1 cellular context compared by ENCODE assay signal in the genomic region with DNA sequence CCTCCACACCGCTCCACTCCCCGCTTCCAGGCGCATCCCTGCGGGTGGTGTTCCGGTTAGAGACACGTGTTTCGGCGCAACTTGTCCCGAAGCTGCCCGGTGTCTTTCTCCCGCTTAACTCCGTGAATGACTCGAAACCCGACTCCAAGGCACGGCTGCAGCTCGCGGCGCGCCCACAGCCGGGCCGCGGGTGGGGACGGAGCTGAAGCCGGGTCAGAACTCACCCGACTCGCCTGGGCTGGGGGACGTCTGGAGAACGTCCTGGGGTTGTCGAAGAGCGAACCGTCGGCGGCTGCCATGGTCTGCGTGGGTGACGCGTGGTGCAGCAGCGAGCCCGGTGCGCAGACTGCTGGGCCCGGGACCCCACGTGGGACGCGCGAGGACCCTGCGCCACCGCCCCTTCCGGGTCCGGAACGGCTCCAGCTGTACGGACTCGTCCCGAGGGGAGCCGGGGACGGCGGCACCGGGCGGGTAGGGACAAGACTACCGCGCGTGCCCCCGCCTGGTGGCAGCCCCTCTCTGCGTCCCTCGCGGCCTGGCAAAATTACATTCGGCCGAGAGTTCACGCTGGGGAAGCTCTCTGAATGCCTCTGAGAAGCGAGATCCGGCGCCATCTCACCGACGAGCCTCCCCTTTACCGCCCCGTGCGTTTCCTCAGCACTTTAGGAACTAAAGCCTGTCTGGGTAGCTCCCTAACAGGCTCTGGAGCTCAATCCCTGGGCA.
TF ChIP-seq lines count a peak whose summit lies in the region.

A gene (minus strand): TSS at position 348 of the 723 bp plus-strand sequence. CDS start 49 bp downstream, at position 299.

TF ChIP-seq in HEK293, 187 proteins besides CTCF, POLR2A, EP300 and RAD21 (continued from another document):
- TF ChIP-seq, protein P1, sequence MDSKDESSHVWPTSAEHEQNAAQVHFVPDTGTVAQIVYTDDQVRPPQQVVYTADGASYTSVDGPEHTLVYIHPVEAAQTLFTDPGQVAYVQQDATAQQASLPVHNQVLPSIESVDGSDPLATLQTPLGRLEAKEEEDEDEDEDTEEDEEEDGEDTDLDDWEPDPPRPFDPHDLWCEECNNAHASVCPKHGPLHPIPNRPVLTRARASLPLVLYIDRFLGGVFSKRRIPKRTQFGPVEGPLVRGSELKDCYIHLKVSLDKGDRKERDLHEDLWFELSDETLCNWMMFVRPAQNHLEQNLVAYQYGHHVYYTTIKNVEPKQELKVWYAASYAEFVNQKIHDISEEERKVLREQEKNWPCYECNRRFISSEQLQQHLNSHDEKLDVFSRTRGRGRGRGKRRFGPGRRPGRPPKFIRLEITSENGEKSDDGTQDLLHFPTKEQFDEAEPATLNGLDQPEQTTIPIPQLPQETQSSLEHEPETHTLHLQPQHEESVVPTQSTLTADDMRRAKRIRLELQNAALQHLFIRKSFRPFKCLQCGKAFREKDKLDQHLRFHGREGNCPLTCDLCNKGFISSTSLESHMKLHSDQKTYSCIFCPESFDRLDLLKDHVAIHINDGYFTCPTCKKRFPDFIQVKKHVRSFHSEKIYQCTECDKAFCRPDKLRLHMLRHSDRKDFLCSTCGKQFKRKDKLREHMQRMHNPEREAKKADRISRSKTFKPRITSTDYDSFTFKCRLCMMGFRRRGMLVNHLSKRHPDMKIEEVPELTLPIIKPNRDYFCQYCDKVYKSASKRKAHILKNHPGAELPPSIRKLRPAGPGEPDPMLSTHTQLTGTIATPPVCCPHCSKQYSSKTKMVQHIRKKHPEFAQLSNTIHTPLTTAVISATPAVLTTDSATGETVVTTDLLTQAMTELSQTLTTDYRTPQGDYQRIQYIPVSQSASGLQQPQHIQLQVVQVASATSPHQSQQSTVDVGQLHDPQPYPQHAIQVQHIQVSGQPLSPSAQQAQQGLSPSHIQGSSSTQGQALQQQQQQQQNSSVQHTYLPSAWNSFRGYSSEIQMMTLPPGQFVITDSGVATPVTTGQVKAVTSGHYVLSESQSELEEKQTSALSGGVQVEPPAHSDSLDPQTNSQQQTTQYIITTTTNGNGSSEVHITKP (tag by site-specific recombination; IDR thresholded peaks at IDR 0.05): peak; percentile 94
- TF ChIP-seq, protein P2, sequence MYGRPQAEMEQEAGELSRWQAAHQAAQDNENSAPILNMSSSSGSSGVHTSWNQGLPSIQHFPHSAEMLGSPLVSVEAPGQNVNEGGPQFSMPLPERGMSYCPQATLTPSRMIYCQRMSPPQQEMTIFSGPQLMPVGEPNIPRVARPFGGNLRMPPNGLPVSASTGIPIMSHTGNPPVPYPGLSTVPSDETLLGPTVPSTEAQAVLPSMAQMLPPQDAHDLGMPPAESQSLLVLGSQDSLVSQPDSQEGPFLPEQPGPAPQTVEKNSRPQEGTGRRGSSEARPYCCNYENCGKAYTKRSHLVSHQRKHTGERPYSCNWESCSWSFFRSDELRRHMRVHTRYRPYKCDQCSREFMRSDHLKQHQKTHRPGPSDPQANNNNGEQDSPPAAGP (tag by site-specific recombination; IDR thresholded peaks at IDR 0.05): peak; percentile 77
- TF ChIP-seq, protein P3, sequence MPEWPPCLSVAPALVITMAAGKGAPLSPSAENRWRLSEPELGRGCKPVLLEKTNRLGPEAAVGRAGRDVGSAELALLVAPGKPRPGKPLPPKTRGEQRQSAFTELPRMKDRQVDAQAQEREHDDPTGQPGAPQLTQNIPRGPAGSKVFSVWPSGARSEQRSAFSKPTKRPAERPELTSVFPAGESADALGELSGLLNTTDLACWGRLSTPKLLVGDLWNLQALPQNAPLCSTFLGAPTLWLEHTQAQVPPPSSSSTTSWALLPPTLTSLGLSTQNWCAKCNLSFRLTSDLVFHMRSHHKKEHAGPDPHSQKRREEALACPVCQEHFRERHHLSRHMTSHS (tag by site-specific recombination; IDR thresholded peaks at IDR 0.05): peak; percentile 21; the same call in 1 of the 2 replicates
- TF ChIP-seq ZBTB1 (tag by site-specific recombination; IDR thresholded peaks at IDR 0.05): no peak
- no peak; the same call in 1 of the 2 replicates for TF ChIP-seq ZNF596 (tag by site-specific recombination; IDR thresholded peaks at IDR 0.05)
- TF ChIP-seq KLF8 (tag by site-specific recombination; IDR thresholded peaks at IDR 0.05): peak; percentile 77
- peak; percentile 73 for TF ChIP-seq GLIS1 (tag by site-specific recombination; IDR thresholded peaks at IDR 0.05)
- TF ChIP-seq, protein P4, sequence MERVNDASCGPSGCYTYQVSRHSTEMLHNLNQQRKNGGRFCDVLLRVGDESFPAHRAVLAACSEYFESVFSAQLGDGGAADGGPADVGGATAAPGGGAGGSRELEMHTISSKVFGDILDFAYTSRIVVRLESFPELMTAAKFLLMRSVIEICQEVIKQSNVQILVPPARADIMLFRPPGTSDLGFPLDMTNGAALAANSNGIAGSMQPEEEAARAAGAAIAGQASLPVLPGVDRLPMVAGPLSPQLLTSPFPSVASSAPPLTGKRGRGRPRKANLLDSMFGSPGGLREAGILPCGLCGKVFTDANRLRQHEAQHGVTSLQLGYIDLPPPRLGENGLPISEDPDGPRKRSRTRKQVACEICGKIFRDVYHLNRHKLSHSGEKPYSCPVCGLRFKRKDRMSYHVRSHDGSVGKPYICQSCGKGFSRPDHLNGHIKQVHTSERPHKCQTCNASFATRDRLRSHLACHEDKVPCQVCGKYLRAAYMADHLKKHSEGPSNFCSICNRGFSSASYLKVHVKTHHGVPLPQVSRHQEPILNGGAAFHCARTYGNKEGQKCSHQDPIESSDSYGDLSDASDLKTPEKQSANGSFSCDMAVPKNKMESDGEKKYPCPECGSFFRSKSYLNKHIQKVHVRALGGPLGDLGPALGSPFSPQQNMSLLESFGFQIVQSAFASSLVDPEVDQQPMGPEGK (tag by site-specific recombination; IDR thresholded peaks at IDR 0.05): peak; percentile 83
- TF ChIP-seq KLF1 (tag by site-specific recombination; IDR thresholded peaks at IDR 0.05): peak; percentile 79
- TF ChIP-seq SETDB1 (IDR thresholded peaks at IDR 0.05; ENCODE audit: insufficient read length, low read length): peak; percentile 30
- no peak for TF ChIP-seq MYNN (tag by site-specific recombination; IDR thresholded peaks at IDR 0.05; ENCODE audit: borderline replicate concordance)
- no peak for TF ChIP-seq ZNF837 (tag by site-specific recombination; IDR thresholded peaks at IDR 0.05)
- peak; percentile 70 for TF ChIP-seq SCRT2 (tag by site-specific recombination; IDR thresholded peaks at IDR 0.05)
- TF ChIP-seq ZNF530 (tag by site-specific recombination; IDR thresholded peaks at IDR 0.05; ENCODE audit: low read depth): no peak
- TF ChIP-seq, protein P5, sequence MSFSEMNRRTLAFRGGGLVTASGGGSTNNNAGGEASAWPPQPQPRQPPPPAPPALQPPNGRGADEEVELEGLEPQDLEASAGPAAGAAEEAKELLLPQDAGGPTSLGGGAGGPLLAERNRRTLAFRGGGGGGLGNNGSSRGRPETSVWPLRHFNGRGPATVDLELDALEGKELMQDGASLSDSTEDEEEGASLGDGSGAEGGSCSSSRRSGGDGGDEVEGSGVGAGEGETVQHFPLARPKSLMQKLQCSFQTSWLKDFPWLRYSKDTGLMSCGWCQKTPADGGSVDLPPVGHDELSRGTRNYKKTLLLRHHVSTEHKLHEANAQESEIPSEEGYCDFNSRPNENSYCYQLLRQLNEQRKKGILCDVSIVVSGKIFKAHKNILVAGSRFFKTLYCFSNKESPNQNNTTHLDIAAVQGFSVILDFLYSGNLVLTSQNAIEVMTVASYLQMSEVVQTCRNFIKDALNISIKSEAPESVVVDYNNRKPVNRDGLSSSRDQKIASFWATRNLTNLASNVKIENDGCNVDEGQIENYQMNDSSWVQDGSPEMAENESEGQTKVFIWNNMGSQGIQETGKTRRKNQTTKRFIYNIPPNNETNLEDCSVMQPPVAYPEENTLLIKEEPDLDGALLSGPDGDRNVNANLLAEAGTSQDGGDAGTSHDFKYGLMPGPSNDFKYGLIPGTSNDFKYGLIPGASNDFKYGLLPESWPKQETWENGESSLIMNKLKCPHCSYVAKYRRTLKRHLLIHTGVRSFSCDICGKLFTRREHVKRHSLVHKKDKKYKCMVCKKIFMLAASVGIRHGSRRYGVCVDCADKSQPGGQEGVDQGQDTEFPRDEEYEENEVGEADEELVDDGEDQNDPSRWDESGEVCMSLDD (tag by site-specific recombination; IDR thresholded peaks at IDR 0.05): no peak; the same call in none of the 2 replicates
- peak; percentile 46; the same call in 1 of the 2 replicates for TF ChIP-seq ZNF223 (tag by site-specific recombination; IDR thresholded peaks at IDR 0.05)
- no peak for TF ChIP-seq ZNF548 (tag by site-specific recombination; IDR thresholded peaks at IDR 0.05)
- peak; percentile 63; the same call in 1 of the 2 replicates for TF ChIP-seq SP7 (tag by site-specific recombination; IDR thresholded peaks at IDR 0.05)
- 0 out of 2 replicates have a peak, but pooled peaks have one; percentile 12 for TF ChIP-seq ZNF146 (tag by site-specific recombination; IDR thresholded peaks at IDR 0.05)
- TF ChIP-seq ZNF24 (tag by site-specific recombination; IDR thresholded peaks at IDR 0.05): peak; percentile 47; the same call in 1 of the 2 replicates
- peak; percentile 93 for TF ChIP-seq ZNF2 (tag by site-specific recombination; IDR thresholded peaks at IDR 0.05)
- peak; percentile 15; the same call in 1 of the 2 replicates for TF ChIP-seq OSR2 (tag by site-specific recombination; IDR thresholded peaks at IDR 0.05)
- peak; percentile 45; the same call in 1 of the 2 replicates for TF ChIP-seq ZNF843 (tag by site-specific recombination; IDR thresholded peaks at IDR 0.05)
- TF ChIP-seq, protein P6, sequence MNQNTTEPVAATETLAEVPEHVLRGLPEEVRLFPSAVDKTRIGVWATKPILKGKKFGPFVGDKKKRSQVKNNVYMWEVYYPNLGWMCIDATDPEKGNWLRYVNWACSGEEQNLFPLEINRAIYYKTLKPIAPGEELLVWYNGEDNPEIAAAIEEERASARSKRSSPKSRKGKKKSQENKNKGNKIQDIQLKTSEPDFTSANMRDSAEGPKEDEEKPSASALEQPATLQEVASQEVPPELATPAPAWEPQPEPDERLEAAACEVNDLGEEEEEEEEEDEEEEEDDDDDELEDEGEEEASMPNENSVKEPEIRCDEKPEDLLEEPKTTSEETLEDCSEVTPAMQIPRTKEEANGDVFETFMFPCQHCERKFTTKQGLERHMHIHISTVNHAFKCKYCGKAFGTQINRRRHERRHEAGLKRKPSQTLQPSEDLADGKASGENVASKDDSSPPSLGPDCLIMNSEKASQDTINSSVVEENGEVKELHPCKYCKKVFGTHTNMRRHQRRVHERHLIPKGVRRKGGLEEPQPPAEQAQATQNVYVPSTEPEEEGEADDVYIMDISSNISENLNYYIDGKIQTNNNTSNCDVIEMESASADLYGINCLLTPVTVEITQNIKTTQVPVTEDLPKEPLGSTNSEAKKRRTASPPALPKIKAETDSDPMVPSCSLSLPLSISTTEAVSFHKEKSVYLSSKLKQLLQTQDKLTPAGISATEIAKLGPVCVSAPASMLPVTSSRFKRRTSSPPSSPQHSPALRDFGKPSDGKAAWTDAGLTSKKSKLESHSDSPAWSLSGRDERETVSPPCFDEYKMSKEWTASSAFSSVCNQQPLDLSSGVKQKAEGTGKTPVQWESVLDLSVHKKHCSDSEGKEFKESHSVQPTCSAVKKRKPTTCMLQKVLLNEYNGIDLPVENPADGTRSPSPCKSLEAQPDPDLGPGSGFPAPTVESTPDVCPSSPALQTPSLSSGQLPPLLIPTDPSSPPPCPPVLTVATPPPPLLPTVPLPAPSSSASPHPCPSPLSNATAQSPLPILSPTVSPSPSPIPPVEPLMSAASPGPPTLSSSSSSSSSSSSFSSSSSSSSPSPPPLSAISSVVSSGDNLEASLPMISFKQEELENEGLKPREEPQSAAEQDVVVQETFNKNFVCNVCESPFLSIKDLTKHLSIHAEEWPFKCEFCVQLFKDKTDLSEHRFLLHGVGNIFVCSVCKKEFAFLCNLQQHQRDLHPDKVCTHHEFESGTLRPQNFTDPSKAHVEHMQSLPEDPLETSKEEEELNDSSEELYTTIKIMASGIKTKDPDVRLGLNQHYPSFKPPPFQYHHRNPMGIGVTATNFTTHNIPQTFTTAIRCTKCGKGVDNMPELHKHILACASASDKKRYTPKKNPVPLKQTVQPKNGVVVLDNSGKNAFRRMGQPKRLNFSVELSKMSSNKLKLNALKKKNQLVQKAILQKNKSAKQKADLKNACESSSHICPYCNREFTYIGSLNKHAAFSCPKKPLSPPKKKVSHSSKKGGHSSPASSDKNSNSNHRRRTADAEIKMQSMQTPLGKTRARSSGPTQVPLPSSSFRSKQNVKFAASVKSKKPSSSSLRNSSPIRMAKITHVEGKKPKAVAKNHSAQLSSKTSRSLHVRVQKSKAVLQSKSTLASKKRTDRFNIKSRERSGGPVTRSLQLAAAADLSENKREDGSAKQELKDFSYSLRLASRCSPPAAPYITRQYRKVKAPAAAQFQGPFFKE (tag by site-specific recombination; IDR thresholded peaks at IDR 0.05; ENCODE audit: borderline replicate concordance): no peak
